In the genomic region with DNA sequence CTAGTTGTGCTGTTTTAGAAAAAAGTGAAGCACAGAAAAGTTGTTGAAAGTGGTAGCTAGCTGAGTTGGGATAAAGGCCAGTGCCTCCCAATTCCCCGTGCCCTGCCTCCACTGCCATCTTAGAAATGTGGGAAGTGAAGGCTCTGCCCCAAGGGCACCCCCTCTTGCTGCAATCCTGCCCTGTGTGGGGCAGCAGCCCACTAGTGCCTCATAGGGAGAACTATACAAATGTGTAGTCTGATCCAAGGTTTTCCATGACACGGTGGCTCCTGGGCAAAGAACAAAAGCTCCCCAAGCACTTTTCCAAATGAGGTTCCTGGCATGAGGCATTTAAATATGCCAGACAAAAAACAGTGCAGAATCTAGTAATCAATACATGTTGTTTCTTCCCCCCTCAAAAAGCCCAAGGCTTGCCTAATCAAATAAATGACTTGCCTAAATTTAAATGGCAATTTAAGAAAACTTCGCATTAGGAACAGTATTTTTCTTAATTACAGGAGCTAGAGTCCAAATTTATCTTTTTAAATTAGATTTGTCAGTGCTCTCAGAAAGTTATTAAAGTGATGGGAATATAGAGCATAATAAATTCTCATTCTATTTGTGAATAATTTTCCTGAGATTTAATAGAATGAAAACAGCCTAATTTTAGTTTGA, we compare ENCODE assay signal across 29 cellular contexts.
"Had no signal": no experiment of that assay in that cellular context is flagged by ENCODE, and none has a peak within 500 bp of the region (broad histone marks: within the 10 kb centered on the region; RNA-seq: fewer than 3 reads in every experiment).

No MANE protein-coding gene starts in this region.

- H3K27me3 ChIP-seq: adrenal gland, body of pancreas, colonic mucosa, esophagus squamous epithelium, hepatocyte, left lung, ovary, spleen, vagina had no signal

- H3K36me3 ChIP-seq: colonic mucosa, ovary, prostate gland had no signal

- H3K4me3 ChIP-seq: adrenal gland, body of pancreas, colonic mucosa, esophagus squamous epithelium, hepatocyte, left lung, lung, mucosa of descending colon, ovary, prostate gland, spleen, thoracic aorta, vagina had no signal

- H3K9me3 ChIP-seq: adrenal gland, body of pancreas, colonic mucosa, esophagus squamous epithelium, left lung, mucosa of descending colon, ovary, prostate gland, thoracic aorta, vagina had no signal

- H3K27ac ChIP-seq: adrenal gland, body of pancreas, colonic mucosa, epithelial cell of prostate, esophagus squamous epithelium, hepatocyte, left lung, ovary, prostate gland, spleen, thoracic aorta, vagina had no signal

- ATAC-seq: activated CD4-positive, CD25-positive, alpha-beta regulatory T cell treated with anti-CD3 and anti-CD28 coated beads, Interleukin-2, amount 50 U/mL, for 24 hours; body of pancreas; left lung; mucosa of descending colon; T-cell had no signal

- DNase-seq: activated CD4-positive, alpha-beta T cell treated with anti-CD3 and anti-CD28 coated beads for 48 hours; activated CD4-positive, alpha-beta T cell treated with anti-CD3 and anti-CD28 coated beads, Interleukin-2, amount 50 U/mL, for 48 hours; activated CD8-positive, alpha-beta memory T cell treated with anti-CD3 and anti-CD28 coated beads, Interleukin-2, amount 50 U/mL, for 4 hours; activated effector memory CD4-positive, alpha-beta T cell treated with anti-CD3 and anti-CD28 coated beads, Interleukin-2, amount 50 U/mL, for 16 hours; activated naive CD4-positive, alpha-beta T cell treated with anti-CD3 and anti-CD28 coated beads for 36 hours; activated naive CD8-positive, alpha-beta T cell treated with anti-CD3 and anti-CD28 coated beads for 36 hours; activated T-cell treated with anti-CD3 and anti-CD28 coated beads, Interleukin-2, amount 50 U/mL, for 1 hour; adrenal gland; aorta; body of pancreas; cerebellar nuclear complex; colonic mucosa; effector CD8-positive, alpha-beta T cell; esophagus squamous epithelium; foreskin melanocyte; left lung; mucosa of descending colon; ovary; spleen; stimulated activated CD4-positive, alpha-beta T cell treated with anti-CD3 and anti-CD28 coated beads, Interleukin-2, amount 100 ng/mL, for 48 hours; stimulated activated naive CD4-positive, alpha-beta T cell treated with Interleukin-2 at 50 U/mL for 16 hours; T-cell had no signal

- H3K4me1 ChIP-seq: colonic mucosa, esophagus squamous epithelium, left lung, prostate gland, spleen had no signal
